13 cellular contexts compared by ENCODE assay signal in the genomic region with DNA sequence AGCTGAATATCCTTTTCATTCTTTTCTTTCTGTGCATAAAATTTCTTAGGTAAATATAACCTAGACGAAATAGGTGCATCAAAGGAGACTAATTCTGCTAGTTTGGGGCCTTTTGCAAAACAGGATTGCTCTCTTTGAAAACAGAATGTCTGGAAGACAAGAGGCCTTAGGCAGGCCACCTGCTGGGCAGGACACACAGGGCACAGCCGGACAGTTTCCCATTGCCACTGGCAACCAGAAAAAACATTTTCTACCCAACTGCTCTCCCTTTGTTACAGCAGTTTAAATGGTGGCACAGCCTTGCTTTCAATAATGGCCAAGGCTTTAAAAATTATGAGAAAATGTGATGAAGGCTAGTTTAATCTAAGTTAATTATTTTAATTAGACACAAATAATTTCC.
DNase-seq lines count a peak whose midpoint lies in the region; ATAC-seq and TF ChIP-seq lines count a peak whose summit lies in the region.
"Had no signal": no experiment of that assay in that cellular context is flagged by ENCODE, and none has a peak within 500 bp of the region (broad histone marks: within the 10 kb centered on the region; RNA-seq: fewer than 3 reads in every experiment).

No MANE protein-coding gene starts in this region.

- TF ChIP-seq CTCF in endodermal cell (conservative IDR thresholded peaks at IDR 0.05) (no peak), parathyroid adenoma (IDR thresholded peaks at IDR 0.05) (peak; percentile 11), psoas muscle (IDR thresholded peaks at IDR 0.05) (no peak)

- no peak overlapping the region for H3K27ac Mint-ChIP-seq in endodermal cell

- H3K4me3 ChIP-seq in endodermal cell (ENCODE audit: low read length) = no peak overlapping the region
- no peak overlapping the region for H3K4me3 ChIP-seq in parathyroid adenoma (ENCODE audit: low read depth, low read length)
- no peak overlapping the region for H3K4me3 ChIP-seq in psoas muscle
- H3K4me3 ChIP-seq: HAP-1, sigmoid colon had no signal

- H3K27ac ChIP-seq in endodermal cell (ENCODE audit: low read depth, low read length) (peak overlapping the region; percentile 84), parathyroid adenoma (no peak overlapping the region), psoas muscle (no peak overlapping the region)
- H3K27ac ChIP-seq: sigmoid colon had no signal

- no peaks in the 10 kb centered on the region for H3K36me3 Mint-ChIP-seq in endodermal cell (ENCODE audit: low read depth)

- TF ChIP-seq POLR2A in GM18505 (IDR thresholded peaks at IDR 0.05; ENCODE audit: borderline replicate concordance, extremely low read depth, insufficient read depth, insufficient read length) = no peak

- H3K27me3 ChIP-seq in endodermal cell (ENCODE audit: control insufficient read depth, insufficient read depth, low read length, poor library complexity, severe bottlenecking) = no peaks in the 10 kb centered on the region
- H3K27me3 ChIP-seq in parathyroid adenoma (ENCODE audit: control insufficient read depth, insufficient read depth, low read length) = no peaks in the 10 kb centered on the region
- H3K27me3 ChIP-seq in psoas muscle (ENCODE audit: insufficient read depth in 3 of 3, low read length in 2 of 3) = no peaks in the 10 kb centered on the region
- H3K27me3 ChIP-seq: sigmoid colon had no signal

- in situ Hi-C loops in G401 (cut with HindIII; ENCODE audit: low sequenced_read_pairs) = no loop called here

- ATAC-seq in GM18505 (IDR thresholded peaks at IDR 0.05; ENCODE audit: unreplicated experiment) (no peak), psoas muscle (no peak)

- H3K36me3 ChIP-seq in endodermal cell (ENCODE audit: control insufficient read depth, insufficient read depth, low read length) = no peaks in the 10 kb centered on the region
- no peaks in the 10 kb centered on the region for H3K36me3 ChIP-seq in parathyroid adenoma (ENCODE audit: control insufficient read depth, insufficient read depth, low read length)
- no peaks in the 10 kb centered on the region for H3K36me3 ChIP-seq in psoas muscle (ENCODE audit: insufficient read depth in 1 of 2, low read depth in 1 of 2)
- H3K36me3 ChIP-seq: HAP-1, sigmoid colon had no signal

- peaks cover 6% of the 10 kb centered on the region for H3K9me3 Mint-ChIP-seq in endodermal cell

- WGBS in endodermal cell (ENCODE audit: insufficient coverage in 1 of 2, insufficient read length in 1 of 2), 2 experiments = 75 to 80% methylated on average over 2 of the region's 2 CpGs
- 51 to 75% (median 58%) methylated on average over 2 of the region's 2 CpGs for WGBS in psoas muscle, 3 donors

- no peak overlapping the region for H3K4me3 Mint-ChIP-seq in endodermal cell

- H2AFZ ChIP-seq in parathyroid adenoma = no peak overlapping the region

- H3K4me1 ChIP-seq in endodermal cell (ENCODE audit: control insufficient read depth, insufficient read depth, low read length) (no peaks in the 10 kb centered on the region), parathyroid adenoma (no peaks in the 10 kb centered on the region), psoas muscle (no peaks in the 10 kb centered on the region)
- H3K4me1 ChIP-seq: HAP-1, sigmoid colon had no signal

- DNase-seq in G401 (ENCODE audit: low spot score) (peak; percentile 4), NCI-H2081 (lab: John Stamatoyannopoulos, UW) (peak; percentile 21 to 49), endodermal cell (no peak), psoas muscle (no peak), posterior vena cava (ENCODE audit: low spot score) (no peak)
- DNase-seq: activated naive CD4-positive, alpha-beta T cell; kidney; NCI-H345; sigmoid colon; stimulated activated naive CD4-positive, alpha-beta T cell treated with Interleukin-2 at 50 U/mL for 16 hours had no signal

- H3K9me3 ChIP-seq in endodermal cell (ENCODE audit: control insufficient read depth, low read length) (no peaks in the 10 kb centered on the region), parathyroid adenoma (ENCODE audit: control insufficient read depth, low read length) (no peaks in the 10 kb centered on the region), psoas muscle (peaks cover 3% of the 10 kb centered on the region)
- H3K9me3 ChIP-seq: HAP-1, sigmoid colon had no signal

- no peak overlapping the region for H3K4me2 ChIP-seq in parathyroid adenoma (ENCODE audit: low read length)

- intact Hi-C loops in psoas muscle (cut with DNase I) = no loop called here
- intact Hi-C loops in posterior vena cava (cut with DNase I) = no loop called here

- no peaks in the 10 kb centered on the region for H3K79me2 ChIP-seq in parathyroid adenoma

- H3K9ac ChIP-seq in endodermal cell (ENCODE audit: extremely low read depth, low read length, poor library complexity, severe bottlenecking) (no peak overlapping the region), parathyroid adenoma (no peak overlapping the region)

- H3K27me3 Mint-ChIP-seq in endodermal cell (ENCODE audit: insufficient read depth) = no peaks in the 10 kb centered on the region

- no peaks in the 10 kb centered on the region for H3K4me1 Mint-ChIP-seq in endodermal cell

Comparison
In these comparisons a context has a peak if more than half of its experiments do, and no peak if none do; other contexts are left out.
1. DNase-seq: peak in G401 (single experiment) and NCI-H2081 (2 of 2); none in endodermal cell (single experiment), psoas muscle (0 of 2) and posterior vena cava (single experiment).